ENCODE assay signal across 1 cellular context in the genomic region with DNA sequence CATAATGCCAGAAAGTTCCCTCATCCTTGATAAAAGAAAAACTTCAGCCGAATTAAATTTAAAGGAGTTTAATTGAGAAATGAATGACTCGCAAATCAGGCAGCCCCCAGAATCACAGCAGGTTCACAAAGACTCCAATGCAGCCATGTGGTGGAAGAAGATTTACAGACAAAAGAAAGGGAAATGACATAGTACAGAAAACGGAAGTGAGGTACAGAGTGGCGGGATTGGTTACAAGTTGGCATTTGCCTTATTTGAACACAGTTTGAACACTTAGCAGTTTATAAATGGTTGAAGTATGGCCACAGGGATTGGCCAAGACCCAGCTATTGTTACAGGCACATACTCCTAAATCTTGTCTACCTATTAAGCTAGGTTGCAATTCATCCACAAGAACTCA.
TF ChIP-seq lines count a peak whose summit lies in the region.

No MANE protein-coding gene starts in this region.

TF ChIP-seq in K562, 482 proteins besides CTCF, POLR2A, EP300 and RAD21 (continued from another document and continues in another):
- TF ChIP-seq, protein P1, sequence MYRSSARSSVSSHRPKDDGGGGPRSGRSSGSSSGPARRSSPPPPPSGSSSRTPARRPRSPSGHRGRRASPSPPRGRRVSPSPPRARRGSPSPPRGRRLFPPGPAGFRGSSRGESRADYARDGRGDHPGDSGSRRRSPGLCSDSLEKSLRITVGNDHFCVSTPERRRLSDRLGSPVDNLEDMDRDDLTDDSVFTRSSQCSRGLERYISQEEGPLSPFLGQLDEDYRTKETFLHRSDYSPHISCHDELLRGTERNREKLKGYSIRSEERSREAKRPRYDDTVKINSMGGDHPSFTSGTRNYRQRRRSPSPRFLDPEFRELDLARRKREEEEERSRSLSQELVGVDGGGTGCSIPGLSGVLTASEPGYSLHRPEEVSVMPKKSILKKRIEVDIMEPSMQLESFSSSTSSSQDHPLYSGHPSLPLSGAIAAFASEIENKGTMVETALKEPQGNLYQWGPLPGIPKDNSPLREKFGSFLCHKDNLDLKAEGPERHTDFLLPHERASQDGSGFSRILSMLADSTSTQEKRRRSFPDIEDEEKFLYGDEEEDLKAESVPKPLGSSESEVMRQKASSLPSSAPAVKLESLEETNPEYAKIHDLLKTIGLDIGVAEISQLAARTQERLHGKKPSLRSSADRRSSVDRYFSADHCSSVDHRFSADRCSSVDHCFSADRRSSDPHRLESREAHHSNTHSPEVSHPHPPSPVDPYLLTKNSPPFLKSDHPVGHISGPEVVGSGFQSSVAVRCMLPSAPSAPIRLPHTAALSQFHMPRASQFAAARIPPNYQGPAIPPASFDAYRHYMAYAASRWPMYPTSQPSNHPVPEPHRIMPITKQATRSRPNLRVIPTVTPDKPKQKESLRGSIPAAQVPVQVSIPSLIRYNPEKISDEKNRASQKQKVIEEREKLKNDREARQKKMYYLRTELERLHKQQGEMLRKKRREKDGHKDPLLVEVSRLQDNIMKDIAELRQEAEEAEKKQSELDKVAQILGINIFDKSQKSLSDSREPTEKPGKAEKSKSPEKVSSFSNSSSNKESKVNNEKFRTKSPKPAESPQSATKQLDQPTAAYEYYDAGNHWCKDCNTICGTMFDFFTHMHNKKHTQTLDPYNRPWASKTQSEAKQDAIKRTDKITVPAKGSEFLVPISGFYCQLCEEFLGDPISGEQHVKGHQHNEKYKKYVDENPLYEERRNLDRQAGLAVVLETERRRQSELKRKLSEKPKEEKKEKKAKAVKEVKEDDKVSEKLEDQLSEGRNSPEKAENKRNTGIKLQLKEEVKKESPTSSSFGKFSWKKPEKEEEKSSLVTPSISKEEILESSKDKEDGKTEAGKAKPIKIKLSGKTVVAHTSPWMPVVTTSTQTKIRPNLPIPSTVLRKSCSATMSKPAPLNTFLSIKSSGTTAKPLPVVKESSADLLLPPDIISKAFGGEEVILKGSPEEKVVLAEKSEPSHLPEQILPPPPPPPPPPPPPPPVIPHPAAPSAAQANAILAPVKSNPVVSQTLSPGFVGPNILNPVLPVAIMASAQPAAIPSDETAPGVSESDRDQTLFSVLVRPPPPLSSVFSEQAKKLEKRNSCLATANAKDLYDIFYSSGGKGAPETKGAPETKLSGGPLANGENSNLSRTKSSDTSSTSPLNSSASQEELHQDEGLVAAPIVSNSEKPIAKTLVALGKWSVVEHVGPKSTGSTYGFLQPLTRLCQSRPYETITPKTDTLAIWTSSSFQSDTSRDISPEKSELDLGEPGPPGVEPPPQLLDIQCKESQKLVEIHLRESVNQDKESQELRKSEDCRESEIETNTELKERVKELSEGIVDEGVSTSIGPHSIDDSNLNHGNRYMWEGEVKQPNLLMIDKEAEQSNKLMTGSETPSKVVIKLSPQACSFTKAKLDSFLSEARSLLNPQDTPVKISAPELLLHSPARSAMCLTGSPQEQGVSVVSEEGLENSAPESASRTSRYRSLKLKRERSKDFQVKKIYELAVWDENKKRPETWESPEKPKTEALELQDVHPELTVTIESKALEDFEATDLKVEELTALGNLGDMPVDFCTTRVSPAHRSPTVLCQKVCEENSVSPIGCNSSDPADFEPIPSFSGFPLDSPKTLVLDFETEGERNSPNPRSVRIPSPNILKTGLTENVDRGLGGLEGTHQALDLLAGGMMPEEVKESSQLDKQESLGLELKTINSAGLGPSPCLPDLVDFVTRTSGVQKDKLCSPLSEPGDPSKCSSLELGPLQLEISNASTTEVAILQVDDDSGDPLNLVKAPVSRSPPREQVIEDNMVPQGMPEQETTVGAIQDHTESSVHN (IDR thresholded peaks at IDR 0.05; ENCODE audit: borderline replicate concordance in 1 of 2, low read depth in 1 of 2): no peak
- TF ChIP-seq ZNF347 (CRISPR knock-in tag; IDR thresholded peaks at IDR 0.05; ENCODE audit: low read depth) (no peak), MYBL2 (IDR thresholded peaks at IDR 0.05; ENCODE audit: low read depth) (peak; percentile 55), MYBL2 (CRISPR knock-in tag; IDR thresholded peaks at IDR 0.05; ENCODE audit: borderline replicate concordance) (no peak), PCBP2 (IDR thresholded peaks at IDR 0.05; ENCODE audit: low read depth, low read length, poor library complexity, severe bottlenecking) (no peak), SP1 (CRISPR knock-in tag; IDR thresholded peaks at IDR 0.05) (no peak), ZNF239 (CRISPR knock-in tag; IDR thresholded peaks at IDR 0.05) (no peak), FOXM1 (IDR thresholded peaks at IDR 0.05; ENCODE audit: low read depth) (peak; percentile 65), FOXM1 (CRISPR knock-in tag; IDR thresholded peaks at IDR 0.05; ENCODE audit: low read depth) (no peak), ERF (CRISPR knock-in tag; IDR thresholded peaks at IDR 0.05) (no peak), GABPA (tag; conservative IDR thresholded peaks at IDR 0.05; ENCODE audit: low read depth) (peak; percentile 65), ZNF444 (CRISPR knock-in tag; IDR thresholded peaks at IDR 0.05) (no peak), RAD51 (IDR thresholded peaks at IDR 0.05; ENCODE audit: borderline replicate concordance, low read depth) (no peak), NR4A1 (CRISPR knock-in tag; IDR thresholded peaks at IDR 0.05) (no peak), NR4A1 (tag; IDR thresholded peaks at IDR 0.05) (no peak), FOSL1 (tag; conservative IDR thresholded peaks at IDR 0.05) (no peak), NFATC3 (IDR thresholded peaks at IDR 0.05) (no peak), ELF1 (tag; IDR thresholded peaks at IDR 0.05) (no peak), NCOA4 (IDR thresholded peaks at IDR 0.05; ENCODE audit: partially characterized antibody) (no peak), EP400 (IDR thresholded peaks at IDR 0.05) (no peak), PRMT5 (CRISPR knock-in tag; IDR thresholded peaks at IDR 0.05) (no peak), ZNF224 (CRISPR knock-in tag; IDR thresholded peaks at IDR 0.05) (no peak), MAZ (CRISPR knock-in tag; conservative IDR thresholded peaks at IDR 0.05 in 1 of 2, IDR thresholded peaks at IDR 0.05 in 1 of 2) (no peak), L3MBTL2 (IDR thresholded peaks at IDR 0.05) (peak; percentile 47; the same call in 1 of the 2 replicates), FOXK2 (conservative IDR thresholded peaks at IDR 0.05 in 1 of 2, IDR thresholded peaks at IDR 0.05 in 1 of 2; ENCODE audit: low read depth in 2 of 2) (no peak), SPI1 (IDR thresholded peaks at IDR 0.05; ENCODE audit: borderline replicate concordance, low read depth, low read length) (peak; percentile 78), CCAR2 (IDR thresholded peaks at IDR 0.05; ENCODE audit: low read depth, low read length) (no peak)
- TF ChIP-seq, protein P2, sequence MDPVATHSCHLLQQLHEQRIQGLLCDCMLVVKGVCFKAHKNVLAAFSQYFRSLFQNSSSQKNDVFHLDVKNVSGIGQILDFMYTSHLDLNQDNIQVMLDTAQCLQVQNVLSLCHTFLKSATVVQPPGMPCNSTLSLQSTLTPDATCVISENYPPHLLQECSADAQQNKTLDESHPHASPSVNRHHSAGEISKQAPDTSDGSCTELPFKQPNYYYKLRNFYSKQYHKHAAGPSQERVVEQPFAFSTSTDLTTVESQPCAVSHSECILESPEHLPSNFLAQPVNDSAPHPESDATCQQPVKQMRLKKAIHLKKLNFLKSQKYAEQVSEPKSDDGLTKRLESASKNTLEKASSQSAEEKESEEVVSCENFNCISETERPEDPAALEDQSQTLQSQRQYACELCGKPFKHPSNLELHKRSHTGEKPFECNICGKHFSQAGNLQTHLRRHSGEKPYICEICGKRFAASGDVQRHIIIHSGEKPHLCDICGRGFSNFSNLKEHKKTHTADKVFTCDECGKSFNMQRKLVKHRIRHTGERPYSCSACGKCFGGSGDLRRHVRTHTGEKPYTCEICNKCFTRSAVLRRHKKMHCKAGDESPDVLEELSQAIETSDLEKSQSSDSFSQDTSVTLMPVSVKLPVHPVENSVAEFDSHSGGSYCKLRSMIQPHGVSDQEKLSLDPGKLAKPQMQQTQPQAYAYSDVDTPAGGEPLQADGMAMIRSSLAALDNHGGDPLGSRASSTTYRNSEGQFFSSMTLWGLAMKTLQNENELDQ (CRISPR knock-in tag; IDR thresholded peaks at IDR 0.05; ENCODE audit: borderline replicate concordance): no peak
- TF ChIP-seq, protein P3, sequence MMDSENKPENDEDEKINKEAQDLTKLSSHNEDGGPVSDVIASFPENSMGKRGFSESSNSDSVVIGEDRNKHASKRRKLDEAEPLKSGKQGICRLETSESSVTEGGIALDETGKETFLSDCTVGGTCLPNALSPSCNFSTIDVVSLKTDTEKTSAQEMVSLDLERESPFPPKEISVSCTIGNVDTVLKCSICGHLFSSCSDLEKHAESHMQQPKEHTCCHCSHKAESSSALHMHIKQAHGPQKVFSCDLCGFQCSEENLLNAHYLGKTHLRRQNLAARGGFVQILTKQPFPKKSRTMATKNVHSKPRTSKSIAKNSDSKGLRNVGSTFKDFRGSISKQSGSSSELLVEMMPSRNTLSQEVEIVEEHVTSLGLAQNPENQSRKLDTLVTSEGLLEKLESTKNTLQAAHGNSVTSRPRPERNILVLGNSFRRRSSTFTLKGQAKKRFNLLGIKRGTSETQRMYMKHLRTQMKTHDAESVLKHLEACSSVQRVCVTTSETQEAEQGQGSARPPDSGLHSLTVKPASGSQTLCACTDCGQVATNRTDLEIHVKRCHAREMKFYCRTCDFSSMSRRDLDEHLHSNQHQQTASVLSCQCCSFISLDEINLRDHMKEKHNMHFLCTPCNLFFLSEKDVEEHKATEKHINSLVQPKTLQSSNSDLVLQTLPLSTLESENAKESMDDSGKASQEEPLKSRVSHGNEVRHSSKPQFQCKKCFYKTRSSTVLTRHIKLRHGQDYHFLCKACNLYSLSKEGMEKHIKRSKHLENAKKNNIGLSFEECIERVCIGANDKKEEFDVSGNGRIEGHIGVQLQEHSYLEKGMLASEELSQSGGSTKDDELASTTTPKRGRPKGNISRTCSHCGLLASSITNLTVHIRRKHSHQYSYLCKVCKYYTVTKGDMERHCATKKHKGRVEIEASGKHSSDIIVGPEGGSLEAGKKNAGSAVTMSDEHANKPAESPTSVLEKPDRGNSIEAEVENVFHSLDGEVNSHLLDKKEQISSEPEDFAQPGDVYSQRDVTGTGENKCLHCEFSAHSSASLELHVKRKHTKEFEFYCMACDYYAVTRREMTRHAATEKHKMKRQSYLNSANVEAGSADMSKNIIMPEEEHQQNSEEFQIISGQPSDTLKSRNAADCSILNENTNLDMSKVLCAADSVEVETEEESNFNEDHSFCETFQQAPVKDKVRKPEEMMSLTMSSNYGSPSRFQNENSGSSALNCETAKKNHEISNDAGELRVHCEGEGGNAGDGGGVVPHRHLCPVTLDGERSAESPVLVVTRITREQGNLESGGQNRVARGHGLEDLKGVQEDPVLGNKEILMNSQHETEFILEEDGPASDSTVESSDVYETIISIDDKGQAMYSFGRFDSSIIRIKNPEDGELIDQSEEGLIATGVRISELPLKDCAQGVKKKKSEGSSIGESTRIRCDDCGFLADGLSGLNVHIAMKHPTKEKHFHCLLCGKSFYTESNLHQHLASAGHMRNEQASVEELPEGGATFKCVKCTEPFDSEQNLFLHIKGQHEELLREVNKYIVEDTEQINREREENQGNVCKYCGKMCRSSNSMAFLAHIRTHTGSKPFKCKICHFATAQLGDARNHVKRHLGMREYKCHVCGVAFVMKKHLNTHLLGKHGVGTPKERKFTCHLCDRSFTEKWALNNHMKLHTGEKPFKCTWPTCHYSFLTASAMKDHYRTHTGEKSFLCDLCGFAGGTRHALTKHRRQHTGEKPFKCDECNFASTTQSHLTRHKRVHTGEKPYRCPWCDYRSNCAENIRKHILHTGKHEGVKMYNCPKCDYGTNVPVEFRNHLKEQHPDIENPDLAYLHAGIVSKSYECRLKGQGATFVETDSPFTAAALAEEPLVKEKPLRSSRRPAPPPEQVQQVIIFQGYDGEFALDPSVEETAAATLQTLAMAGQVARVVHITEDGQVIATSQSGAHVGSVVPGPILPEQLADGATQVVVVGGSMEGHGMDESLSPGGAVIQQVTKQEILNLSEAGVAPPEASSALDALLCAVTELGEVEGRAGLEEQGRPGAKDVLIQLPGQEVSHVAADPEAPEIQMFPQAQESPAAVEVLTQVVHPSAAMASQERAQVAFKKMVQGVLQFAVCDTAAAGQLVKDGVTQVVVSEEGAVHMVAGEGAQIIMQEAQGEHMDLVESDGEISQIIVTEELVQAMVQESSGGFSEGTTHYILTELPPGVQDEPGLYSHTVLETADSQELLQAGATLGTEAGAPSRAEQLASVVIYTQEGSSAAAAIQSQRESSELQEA (IDR thresholded peaks at IDR 0.05; ENCODE audit: low read depth): no peak; the same call in 1 of the 2 replicates
- TF ChIP-seq, protein P4, sequence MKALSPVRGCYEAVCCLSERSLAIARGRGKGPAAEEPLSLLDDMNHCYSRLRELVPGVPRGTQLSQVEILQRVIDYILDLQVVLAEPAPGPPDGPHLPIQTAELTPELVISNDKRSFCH (CRISPR knock-in tag; IDR thresholded peaks at IDR 0.05): no peak
- TF ChIP-seq, protein P4 (tag; IDR thresholded peaks at IDR 0.05): no peak
- TF ChIP-seq, protein P5, sequence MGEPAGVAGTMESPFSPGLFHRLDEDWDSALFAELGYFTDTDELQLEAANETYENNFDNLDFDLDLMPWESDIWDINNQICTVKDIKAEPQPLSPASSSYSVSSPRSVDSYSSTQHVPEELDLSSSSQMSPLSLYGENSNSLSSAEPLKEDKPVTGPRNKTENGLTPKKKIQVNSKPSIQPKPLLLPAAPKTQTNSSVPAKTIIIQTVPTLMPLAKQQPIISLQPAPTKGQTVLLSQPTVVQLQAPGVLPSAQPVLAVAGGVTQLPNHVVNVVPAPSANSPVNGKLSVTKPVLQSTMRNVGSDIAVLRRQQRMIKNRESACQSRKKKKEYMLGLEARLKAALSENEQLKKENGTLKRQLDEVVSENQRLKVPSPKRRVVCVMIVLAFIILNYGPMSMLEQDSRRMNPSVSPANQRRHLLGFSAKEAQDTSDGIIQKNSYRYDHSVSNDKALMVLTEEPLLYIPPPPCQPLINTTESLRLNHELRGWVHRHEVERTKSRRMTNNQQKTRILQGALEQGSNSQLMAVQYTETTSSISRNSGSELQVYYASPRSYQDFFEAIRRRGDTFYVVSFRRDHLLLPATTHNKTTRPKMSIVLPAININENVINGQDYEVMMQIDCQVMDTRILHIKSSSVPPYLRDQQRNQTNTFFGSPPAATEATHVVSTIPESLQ (CRISPR knock-in tag; IDR thresholded peaks at IDR 0.05): no peak
